In genomic region chr1:72000809-72001208, GRCh38 we compare ENCODE assay signal across 1 cellular context.
TF ChIP-seq lines count a peak whose summit lies in the region.

No MANE protein-coding gene starts in this region.

TF ChIP-seq in H1, 55 proteins besides CTCF, POLR2A, EP300 and RAD21 (continued from another document):
- no peak for TF ChIP-seq SP4 (IDR thresholded peaks at IDR 0.05; ENCODE audit: low read length)
- no peak for TF ChIP-seq JUND (IDR thresholded peaks at IDR 0.05; ENCODE audit: low read length)
- TF ChIP-seq SIX5 (IDR thresholded peaks at IDR 0.05; ENCODE audit: low read depth, low read length) = no peak
- no peak for TF ChIP-seq SIRT6 (IDR thresholded peaks at IDR 0.05; ENCODE audit: low read length)
